16 cellular contexts compared by ENCODE assay signal in the genomic region with DNA sequence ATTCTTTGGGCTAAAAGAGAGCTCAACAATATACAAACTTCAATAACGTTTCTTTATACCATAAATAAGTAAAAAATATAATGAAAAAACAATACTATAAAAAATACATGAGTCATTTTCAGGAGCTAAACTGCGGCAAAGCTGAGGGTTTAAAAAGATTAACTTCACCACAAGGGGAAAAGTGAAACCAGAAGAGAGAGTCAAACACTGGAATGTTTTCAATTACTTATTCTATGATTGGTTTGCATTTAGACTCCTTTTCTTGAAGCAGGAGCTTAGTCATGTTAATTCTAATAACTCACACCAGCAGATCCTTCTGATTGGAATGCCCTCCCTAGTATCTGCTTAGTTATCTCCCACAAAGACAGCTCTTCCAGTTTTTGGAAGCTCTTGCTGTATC.
DNase-seq lines count a peak whose midpoint lies in the region; ATAC-seq and TF ChIP-seq lines count a peak whose summit lies in the region.
"Had no signal": no experiment of that assay in that cellular context is flagged by ENCODE, and none has a peak within 500 bp of the region (broad histone marks: within the 10 kb centered on the region; RNA-seq: fewer than 3 reads in every experiment).

No MANE protein-coding gene starts in this region.

- no peaks in the 10 kb centered on the region for H3K36me3 ChIP-seq in psoas muscle (ENCODE audit: insufficient read depth in 1 of 2, low read depth in 1 of 2)

- H3K27me3 ChIP-seq in psoas muscle (ENCODE audit: insufficient read depth in 3 of 3, low read length in 2 of 3): no peaks in the 10 kb centered on the region

- 32 to 53% (median 38%) methylated on average over 2 of the region's 2 CpGs for WGBS in psoas muscle, 3 donors

- no peaks in the 10 kb centered on the region for H3K9me3 ChIP-seq in psoas muscle

- no peaks in the 10 kb centered on the region for H3K27me3 Mint-ChIP-seq in progenitor cell of endocrine pancreas

- no peak for ATAC-seq in psoas muscle
- ATAC-seq: GM12878; stimulated activated naive CD8-positive, alpha-beta T cell treated with anti-CD3 and anti-CD28 coated beads, Interleukin-15, amount 100 ng/mL, for 72 hours had no signal

- H3K36me3 Mint-ChIP-seq in progenitor cell of endocrine pancreas (ENCODE audit: insufficient read depth): no peaks in the 10 kb centered on the region
- H3K36me3 Mint-ChIP-seq: naive B cell had no signal

- no peak overlapping the region for H3K27ac Mint-ChIP-seq in progenitor cell of endocrine pancreas
- H3K27ac Mint-ChIP-seq: CD4-positive, alpha-beta T cell; naive B cell; stimulated activated naive CD8-positive, alpha-beta T cell treated with anti-CD3 and anti-CD28 coated beads, Interleukin-15, amount 100 ng/mL, for 72 hours had no signal

- DNase-seq in AG08396 (ENCODE audit: low spot score) (peak; percentile 63), KBM-7 (peak; percentile 7), brain pericyte (ENCODE audit: low read depth, low spot score) (peak; percentile 12), kidney tubule cell (ENCODE audit: low spot score) (peak; percentile 81), GM19238 (ENCODE audit: insufficient read length, low spot score) (no peak), progenitor cell of endocrine pancreas (ENCODE audit: low spot score, unreplicated experiment) (no peak), psoas muscle (no peak)
- no peak for DNase-seq in effector CD8-positive, alpha-beta T cell (lab: John Stamatoyannopoulos, UW)
- DNase-seq: CD4-positive, alpha-beta T cell; cerebellar nuclear complex; naive B cell; NCI-H226; stimulated activated CD4-positive, alpha-beta T cell treated with anti-CD3 and anti-CD28 coated beads, Interleukin-1b, Interleukin-23, amount 100 ng/mL, for 48 hours; stimulated activated naive CD8-positive, alpha-beta T cell treated with anti-CD3 and anti-CD28 coated beads, Interleukin-15, amount 100 ng/mL, for 72 hours; SW 1271 had no signal

- H3K9me3 Mint-ChIP-seq in progenitor cell of endocrine pancreas (ENCODE audit: low read depth): peaks cover 16% of the 10 kb centered on the region
- H3K9me3 Mint-ChIP-seq: CD4-positive, alpha-beta T cell; naive B cell; stimulated activated naive CD8-positive, alpha-beta T cell treated with anti-CD3 and anti-CD28 coated beads, Interleukin-15, amount 100 ng/mL, for 72 hours had no signal

- H3K4me3 Mint-ChIP-seq in progenitor cell of endocrine pancreas (ENCODE audit: low read depth): no peak overlapping the region
- H3K4me3 Mint-ChIP-seq: CD4-positive, alpha-beta T cell; naive B cell; stimulated activated naive CD8-positive, alpha-beta T cell treated with anti-CD3 and anti-CD28 coated beads, Interleukin-15, amount 100 ng/mL, for 72 hours had no signal

- H3K4me1 Mint-ChIP-seq in progenitor cell of endocrine pancreas (ENCODE audit: low read depth): no peaks in the 10 kb centered on the region
- H3K4me1 Mint-ChIP-seq: naive B cell had no signal

- no peak for TF ChIP-seq CTCF in progenitor cell of endocrine pancreas (IDR thresholded peaks at IDR 0.05; ENCODE audit: unreplicated experiment)
- no peak for TF ChIP-seq CTCF in psoas muscle (IDR thresholded peaks at IDR 0.05)

- intact Hi-C loops in psoas muscle (cut with DNase I): no loop called here

- H3K4me3 ChIP-seq in psoas muscle: no peak overlapping the region
- H3K4me3 ChIP-seq: GM12878 had no signal

- in situ Hi-C loops in KBM-7 (cut with MboI; ENCODE audit: low pct_unique_long_range_greater_than_20kb, low sequenced_read_pairs): no loop called here

- H3K4me1 ChIP-seq in psoas muscle: no peaks in the 10 kb centered on the region

- H3K27ac ChIP-seq in psoas muscle: no peak overlapping the region

Comparison
In these comparisons a context has a peak if more than half of its experiments do, and no peak if none do; other contexts are left out.
1. DNase-seq: peak in AG08396 (single experiment), KBM-7 (single experiment), brain pericyte (single experiment) and kidney tubule cell (single experiment); none in GM19238 (single experiment), effector CD8-positive, alpha-beta T cell (single experiment), progenitor cell of endocrine pancreas (single experiment) and psoas muscle (0 of 2).